In the genomic region with DNA sequence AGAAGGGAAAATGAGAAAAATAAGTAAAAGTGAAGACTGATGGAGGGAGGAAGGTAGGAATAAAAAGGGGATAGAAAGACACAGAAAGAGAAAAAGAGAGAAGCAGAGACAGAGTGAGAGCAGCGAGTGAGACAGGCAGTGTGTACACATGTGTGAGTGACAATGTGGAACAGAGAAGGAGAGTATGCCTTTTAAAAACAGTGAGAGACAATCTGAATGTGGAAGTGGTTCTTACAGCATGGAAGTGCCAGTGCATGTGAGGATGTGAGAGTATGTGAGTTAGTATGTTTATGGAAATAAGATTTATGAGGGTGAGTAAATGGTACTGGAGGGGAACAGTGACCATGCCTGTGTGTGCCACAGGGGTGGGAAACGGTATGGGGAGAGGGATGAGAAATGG, we compare ENCODE assay signal across 9 cellular contexts. TPM values are rescaled to one million over a fixed set of nuclear protein-coding genes. Genes with fewer than 3 reads are reported as not detected.
DNase-seq lines count a peak whose midpoint lies in the region; ATAC-seq and TF ChIP-seq lines count a peak whose summit lies in the region.
"Had no signal": no experiment of that assay in that cellular context is flagged by ENCODE, and none has a peak within 500 bp of the region (broad histone marks: within the 10 kb centered on the region; RNA-seq: fewer than 3 reads in every experiment).

No MANE protein-coding gene starts in this region.

- peaks cover 18% of the 10 kb centered on the region for H3K4me1 Mint-ChIP-seq in CD14-positive monocyte

- peaks cover 13% of the 10 kb centered on the region for H3K79me2 ChIP-seq in neural cell (replicated peaks; ENCODE audit: insufficient read depth, low read length)

- H4K20me1 ChIP-seq in neural cell (ENCODE audit: insufficient read depth) = no peaks in the 10 kb centered on the region

- H3K4me3 Mint-ChIP-seq in CD14-positive monocyte = no peak overlapping the region

- TF ChIP-seq EP300 in neural cell (conservative IDR thresholded peaks at IDR 0.05; ENCODE audit: poor library complexity, severe bottlenecking) = no peak

- peak overlapping the region; percentile 85 for H3K27ac ChIP-seq in cingulate gyrus (ENCODE audit: low read depth, low read length)
- peak overlapping the region; percentile 91 for H3K27ac ChIP-seq in neural cell (ENCODE audit: low read length)
- H3K27ac ChIP-seq in RWPE1 = no peak overlapping the region

- H3K27me3 ChIP-seq in MG63 (no peaks in the 10 kb centered on the region), neural cell (ENCODE audit: insufficient read depth, low read depth, low read length) (no peaks in the 10 kb centered on the region)

- H3K9me2 ChIP-seq in neural cell (ENCODE audit: insufficient read depth, low read length) = no peaks in the 10 kb centered on the region

- peak overlapping the region; percentile 21 for H2AFZ ChIP-seq in neural cell (ENCODE audit: low read depth, low read length)

- intact Hi-C loops in CD14-positive monocyte (cut with micrococcal nuclease) = no loop called here

- H3F3A ChIP-seq in neural cell (ENCODE audit: insufficient read depth, low read length, poor library complexity, severe bottlenecking) = peaks cover 5% of the 10 kb centered on the region

- CTCF ChIA-PET in RWPE1 (lab: Yijun Ruan, JAX) = interaction anchor here (0.6 kb wide), 1 partner anchor 152 kb away, joined by 3 read pairs; no protein-coding TSS in a partner anchor

- H3K36me3 Mint-ChIP-seq in CD14-positive monocyte = no peaks in the 10 kb centered on the region

- no peak for ATAC-seq in HG03342 (IDR thresholded peaks at IDR 0.05; ENCODE audit: unreplicated experiment)
- no peak for ATAC-seq in GM18858 (IDR thresholded peaks at IDR 0.05; ENCODE audit: unreplicated experiment)

- H3K9me3 ChIP-seq in MG63 = no peaks in the 10 kb centered on the region
- no peaks in the 10 kb centered on the region for H3K9me3 ChIP-seq in neural cell (ENCODE audit: low read length)

- no peaks in the 10 kb centered on the region for H3K36me3 ChIP-seq in MG63
- H3K36me3 ChIP-seq in neural cell (ENCODE audit: insufficient read depth, low read length) = no peaks in the 10 kb centered on the region

- no peak for TF ChIP-seq CTCF in CD14-positive monocyte (IDR thresholded peaks at IDR 0.05)
- TF ChIP-seq CTCF in neural cell (IDR thresholded peaks at IDR 0.05; ENCODE audit: poor library complexity, severe bottlenecking) = no peak
- TF ChIP-seq CTCF in RWPE1 (conservative IDR thresholded peaks at IDR 0.05; ENCODE audit: low read depth) = no peak

- peak overlapping the region in 5 of 7 donors; percentile 39 to 93 (median 56) for H3K27ac Mint-ChIP-seq in CD14-positive monocyte

- H3K9me3 Mint-ChIP-seq in CD14-positive monocyte = peaks cover 0 to 2% (median 0%) of the 10 kb centered on the region in 7 donors

- peak overlapping the region; percentile 83 for H3K9ac ChIP-seq in neural cell (ENCODE audit: low read length)

- H3K4me3 ChIP-seq in MG63 = peak overlapping the region; percentile 61
- H3K4me3 ChIP-seq in neural cell (ENCODE audit: low read length) = peak overlapping the region; percentile 77

- peak overlapping the region; percentile 59 for H3K4me2 ChIP-seq in neural cell (ENCODE audit: low read length)

- TF ChIP-seq RAD21 in neural cell (conservative IDR thresholded peaks at IDR 0.05) = no peak

- H3K27me3 Mint-ChIP-seq in CD14-positive monocyte (ENCODE audit: low read depth in 3 of 3) = no peaks in the 10 kb centered on the region

- DNase-seq in CD14-positive monocyte (ENCODE audit: low spot score) (peak; percentile 44), MG63 (no peak), RWPE1 (ENCODE audit: low spot score) (no peak), DMS 273 treated with DMSO at 0.1 percent for 48 hours (lab: John Stamatoyannopoulos, UW) (no peak)
- DNase-seq: NCI-H774 had no signal

- POLR2A ChIA-PET in RWPE1 (lab: Yijun Ruan, JAX; ENCODE audit: low non-redundant PET) = no interaction called here

TF ChIP-seq in neural cell, 6 proteins besides CTCF, POLR2A, EP300 and RAD21:
- TF ChIP-seq POLR2AphosphoS5 (IDR thresholded peaks at IDR 0.05) (peak; percentile 10), SMC3 (conservative IDR thresholded peaks at IDR 0.05; ENCODE audit: poor library complexity) (no peak), MXI1 (conservative IDR thresholded peaks at IDR 0.05; ENCODE audit: poor library complexity, severe bottlenecking) (no peak), TAF1 (IDR thresholded peaks at IDR 0.05; ENCODE audit: low read depth) (no peak), REST (IDR thresholded peaks at IDR 0.05; ENCODE audit: borderline replicate concordance) (no peak), EZH2 (IDR thresholded peaks at IDR 0.05; ENCODE audit: borderline replicate concordance, insufficient read depth, low read length, poor library complexity, severe bottlenecking) (no peak)

RNA-seq across cellular contexts. Expression of gene NEGR1, which starts 1.2 kb away (rescaled TPM):
- polyA plus RNA-seq in CD14-positive monocyte (under 1 TPM; 0.03 to 0.13 TPM), neural cell (40.6 and 47.4 TPM in 2 replicates)
- 0.23 and 0.62 TPM in 2 replicates for total RNA-seq in MG63 (2014; rRNA removed; shearing (Covaris generic); ENCODE audit: low replicate concordance)
- polyA minus RNA-seq in neural cell = 87.9 and 96.8 TPM in 2 replicates

Comparison
In these comparisons a context has a peak if more than half of its experiments do, and no peak if none do; other contexts are left out.
1. RNA of gene NEGR1, which starts 1.2 kb away (polyA plus RNA-seq): 40.6 to 47.4 TPM in neural cell; 0.03 to 0.13 TPM in CD14-positive monocyte; every median in the first group is over 10 times any median in the second.